ENCODE assay signal across 8 cellular contexts in the genomic region with DNA sequence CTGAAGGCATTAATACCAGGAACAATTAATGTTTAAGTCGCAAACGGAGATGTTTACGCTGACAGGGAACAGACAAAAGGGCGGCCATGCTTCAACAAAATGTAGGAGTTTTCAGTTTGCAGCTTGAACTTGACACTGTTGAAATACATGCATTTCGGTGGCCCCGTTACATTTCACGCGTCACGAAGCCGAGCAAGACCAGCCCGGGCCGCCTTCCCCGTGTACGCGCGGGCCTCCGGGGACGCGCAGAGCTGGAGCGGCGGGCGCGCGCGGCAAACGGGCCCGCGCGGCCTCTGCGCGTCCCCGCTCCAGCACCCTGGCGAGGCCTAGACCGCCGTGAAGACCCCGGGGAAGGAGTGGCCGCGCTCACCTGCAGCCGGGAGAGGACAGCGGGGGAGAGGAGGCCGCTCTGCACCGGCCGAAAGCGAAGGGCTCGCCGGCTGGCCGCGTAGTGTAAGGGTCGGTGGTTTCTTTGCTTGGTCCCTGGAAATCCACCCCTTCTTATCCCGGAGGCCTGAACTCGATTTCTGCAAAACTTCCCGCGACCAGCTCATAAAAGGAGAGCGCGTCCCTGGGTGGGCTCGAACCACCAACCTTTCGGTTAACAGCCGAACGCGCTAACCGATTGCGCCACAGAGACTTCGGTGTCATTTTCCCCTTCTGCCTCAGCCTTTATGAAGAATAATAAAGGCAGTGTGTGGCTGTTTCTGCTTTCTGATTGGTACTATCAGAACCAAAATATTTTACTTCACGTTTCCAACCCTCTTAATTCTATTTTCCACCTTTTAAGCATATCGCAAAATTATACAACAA. TPM values are rescaled to one million over a fixed set of nuclear protein-coding genes. Genes with fewer than 3 reads are reported as not detected.
DNase-seq lines count a peak whose midpoint lies in the region; ATAC-seq and TF ChIP-seq lines count a peak whose summit lies in the region.

No MANE protein-coding gene starts in this region.

- no peaks in the 10 kb centered on the region for H3K9me3 ChIP-seq in Panc1 (ENCODE audit: control insufficient read depth, insufficient read depth, low read depth, low read length)
- H3K9me3 ChIP-seq in fibroblast of lung (ENCODE audit: control insufficient read depth, insufficient read depth, low read depth, low read length) = no peaks in the 10 kb centered on the region
- no peaks in the 10 kb centered on the region for H3K9me3 ChIP-seq in naive thymus-derived CD4-positive, alpha-beta T cell (ENCODE audit: control insufficient read depth in 2 of 3, low read length in 3 of 3)

- H3K79me2 ChIP-seq in fibroblast of lung (ENCODE audit: control insufficient read depth, insufficient read depth, low read length) = no peaks in the 10 kb centered on the region

- peaks cover 11% of the 10 kb centered on the region for H3K27me3 Mint-ChIP-seq in activated T-helper 1 cell treated with anti-CD3 and anti-CD28 coated beads, Interleukin-12 subunit alpha, Interleukin-12 subunit beta, Interleukin-2, Interleukin-4 antibody, amounts not matched to agents 30 ng/mL and 10 ng/mL and 1 ng/mL, durations not matched to agents 14 hours and 24 hours and 36 hours (ENCODE audit: insufficient read depth)
- H3K27me3 Mint-ChIP-seq in naive thymus-derived CD4-positive, alpha-beta T cell = peaks cover 0 to 20% (median 5%) of the 10 kb centered on the region in 5 donors

- H3K4me1 Mint-ChIP-seq in activated T-helper 1 cell treated with anti-CD3 and anti-CD28 coated beads, Interleukin-12 subunit alpha, Interleukin-12 subunit beta, Interleukin-2, Interleukin-4 antibody, amounts not matched to agents 30 ng/mL and 10 ng/mL and 1 ng/mL, durations not matched to agents 14 hours and 24 hours and 36 hours (ENCODE audit: low read depth) = peaks cover 32% of the 10 kb centered on the region
- H3K4me1 Mint-ChIP-seq in naive thymus-derived CD4-positive, alpha-beta T cell = peaks cover 11 to 27% (median 15%) of the 10 kb centered on the region in 7 donors
- peaks cover 22% of the 10 kb centered on the region for H3K4me1 Mint-ChIP-seq in stimulated activated effector memory CD8-positive, alpha-beta T cell treated with anti-CD3 and anti-CD28 coated beads, Interleukin-12 subunit alpha, Interleukin-12 subunit beta, amount 100 ng/mL, for 72 hours

- in situ Hi-C loops in Panc1 (cut with HindIII; ENCODE audit: low pct_unique_long_range_greater_than_20kb, low sequenced_read_pairs) = no loop called here

- H3K4me1 ChIP-seq in Panc1 (ENCODE audit: control insufficient read depth, insufficient read depth, low read length) (no peaks in the 10 kb centered on the region), fibroblast of lung (ENCODE audit: control insufficient read depth, extremely low read depth, insufficient read depth, low read length) (no peaks in the 10 kb centered on the region)
- peaks cover 6 to 8% of the 10 kb centered on the region in 2 donors for H3K4me1 ChIP-seq in naive thymus-derived CD4-positive, alpha-beta T cell (ENCODE audit: control insufficient read depth in 2 of 2, insufficient read depth in 2 of 2, low read length in 2 of 2)

- peak overlapping the region; percentile 92 for H3K4me3 Mint-ChIP-seq in activated T-helper 1 cell treated with anti-CD3 and anti-CD28 coated beads, Interleukin-12 subunit alpha, Interleukin-12 subunit beta, Interleukin-2, Interleukin-4 antibody, amounts not matched to agents 30 ng/mL and 10 ng/mL and 1 ng/mL, durations not matched to agents 14 hours and 24 hours and 36 hours
- H3K4me3 Mint-ChIP-seq in naive thymus-derived CD4-positive, alpha-beta T cell = peak overlapping the region; percentile 84 to 99 (median 94)
- H3K4me3 Mint-ChIP-seq in stimulated activated effector memory CD8-positive, alpha-beta T cell treated with anti-CD3 and anti-CD28 coated beads, Interleukin-12 subunit alpha, Interleukin-12 subunit beta, amount 100 ng/mL, for 72 hours = peak overlapping the region; percentile 75

- no peak for TF ChIP-seq CTCF in Panc1 (IDR thresholded peaks at IDR 0.05)
- TF ChIP-seq CTCF in fibroblast of lung (conservative IDR thresholded peaks at IDR 0.05 in 1 of 2, IDR thresholded peaks at IDR 0.05 in 1 of 2; ENCODE audit: low read depth in 1 of 2, low read length in 2 of 2) = no peak

- peak overlapping the region; percentile 81 for H3K4me3 ChIP-seq in Jurkat, Clone E6-1 (ENCODE audit: low read length)
- H3K4me3 ChIP-seq in Panc1 (ENCODE audit: low read depth in 2 of 2, low read length in 2 of 2) (peak overlapping the region; percentile 66 to 76), fibroblast of lung (replicated peaks in 1 of 4; ENCODE audit: control extremely low read depth in 1 of 4, insufficient read depth in 1 of 4, low read depth in 3 of 4, low read length in 4 of 4) (peak overlapping the region; percentile 60 to 92 (median 70))
- peak overlapping the region; percentile 85 for H3K4me3 ChIP-seq in naive thymus-derived CD4-positive, alpha-beta T cell (ENCODE audit: low read length)

- DNase-seq in DMS114 treated with DMSO at 0.1 percent for 48 hours (lab: John Stamatoyannopoulos, UW; ENCODE audit: unreplicated experiment) (peak; percentile 90), Panc1 (ENCODE audit: low read depth, low spot score) (peak; percentile 72), fibroblast of lung (ENCODE audit: low read depth in 2 of 2) (peak; percentile 92 to 95)
- DNase-seq in Jurkat, Clone E6-1 (ENCODE audit: low read depth, low spot score) = peak; percentile 87
- peak; percentile 77 for DNase-seq in activated T-helper 1 cell treated with anti-CD3 and anti-CD28 coated beads, Interleukin-12 subunit alpha, Interleukin-12 subunit beta, Interleukin-2, Interleukin-4 antibody, amounts not matched to agents 30 ng/mL and 10 ng/mL and 1 ng/mL, durations not matched to agents 14 hours and 24 hours and 36 hours (ENCODE audit: low spot score)
- peak; percentile 74 to 94 (median 92) for DNase-seq in naive thymus-derived CD4-positive, alpha-beta T cell
- DNase-seq in stimulated activated effector memory CD8-positive, alpha-beta T cell treated with anti-CD3 and anti-CD28 coated beads, Interleukin-12 subunit alpha, Interleukin-12 subunit beta, amount 100 ng/mL, for 72 hours (ENCODE audit: low spot score in 2 of 2) = peak; percentile 88 to 95

- CTCF ChIA-PET in Panc1 (lab: Charles Lee) = no interaction called here
- CTCF ChIA-PET in naive thymus-derived CD4-positive, alpha-beta T cell (lab: Charles Lee) = interaction anchor here (0.9 to 1.4 kb wide), 3 partner anchors 87 to 733 kb away, joined by 3 to 6 read pairs (median 4); partner anchors contain the start of gene COMMD3

- ATAC-seq in GM21619 (IDR thresholded peaks at IDR 0.05; ENCODE audit: unreplicated experiment) (peak; percentile 67), Panc1 (peak; percentile 97)
- ATAC-seq in naive thymus-derived CD4-positive, alpha-beta T cell = peak; percentile 95
- ATAC-seq in stimulated activated effector memory CD8-positive, alpha-beta T cell treated with anti-CD3 and anti-CD28 coated beads, Interleukin-12 subunit alpha, Interleukin-12 subunit beta, amount 100 ng/mL, for 72 hours = peak; percentile 94

- peak overlapping the region; percentile 83 for H2AFZ ChIP-seq in fibroblast of lung (ENCODE audit: low read length)

- H3K36me3 ChIP-seq in Panc1 (ENCODE audit: control insufficient read depth, insufficient read depth, low read length) = no peaks in the 10 kb centered on the region
- H3K36me3 ChIP-seq in fibroblast of lung (ENCODE audit: control insufficient read depth, insufficient read depth, low read length) = no peaks in the 10 kb centered on the region
- H3K36me3 ChIP-seq in naive thymus-derived CD4-positive, alpha-beta T cell (ENCODE audit: control insufficient read depth in 2 of 3, insufficient read depth in 3 of 3, low read length in 3 of 3) = no peaks in the 10 kb centered on the region

- peaks cover 1% of the 10 kb centered on the region for H3K36me3 Mint-ChIP-seq in activated T-helper 1 cell treated with anti-CD3 and anti-CD28 coated beads, Interleukin-12 subunit alpha, Interleukin-12 subunit beta, Interleukin-2, Interleukin-4 antibody, amounts not matched to agents 30 ng/mL and 10 ng/mL and 1 ng/mL, durations not matched to agents 14 hours and 24 hours and 36 hours (ENCODE audit: low read depth)
- peaks cover 0 to 5% (median 0%) of the 10 kb centered on the region in 5 donors for H3K36me3 Mint-ChIP-seq in naive thymus-derived CD4-positive, alpha-beta T cell
- H3K36me3 Mint-ChIP-seq in stimulated activated effector memory CD8-positive, alpha-beta T cell treated with anti-CD3 and anti-CD28 coated beads, Interleukin-12 subunit alpha, Interleukin-12 subunit beta, amount 100 ng/mL, for 72 hours = peaks cover 25% of the 10 kb centered on the region

- no peaks in the 10 kb centered on the region for H4K20me1 ChIP-seq in fibroblast of lung (ENCODE audit: control insufficient read depth, extremely low read depth, insufficient read depth, low read length)

- H3K27me3 ChIP-seq in Panc1 (ENCODE audit: control insufficient read depth, insufficient read depth, low read length) (no peaks in the 10 kb centered on the region), fibroblast of lung (ENCODE audit: control insufficient read depth, insufficient read depth, low read length) (no peaks in the 10 kb centered on the region)
- no peaks in the 10 kb centered on the region for H3K27me3 ChIP-seq in naive thymus-derived CD4-positive, alpha-beta T cell (ENCODE audit: control insufficient read depth in 2 of 2, insufficient read depth in 2 of 2, low read length in 2 of 2)

- H3K9me3 Mint-ChIP-seq in activated T-helper 1 cell treated with anti-CD3 and anti-CD28 coated beads, Interleukin-12 subunit alpha, Interleukin-12 subunit beta, Interleukin-2, Interleukin-4 antibody, amounts not matched to agents 30 ng/mL and 10 ng/mL and 1 ng/mL, durations not matched to agents 14 hours and 24 hours and 36 hours = no peaks in the 10 kb centered on the region
- peaks cover 0 to 14% (median 0%) of the 10 kb centered on the region in 11 donors for H3K9me3 Mint-ChIP-seq in naive thymus-derived CD4-positive, alpha-beta T cell
- no peaks in the 10 kb centered on the region for H3K9me3 Mint-ChIP-seq in stimulated activated effector memory CD8-positive, alpha-beta T cell treated with anti-CD3 and anti-CD28 coated beads, Interleukin-12 subunit alpha, Interleukin-12 subunit beta, amount 100 ng/mL, for 72 hours

- H3K4me2 ChIP-seq in fibroblast of lung (ENCODE audit: extremely low read depth, insufficient read depth, low read length) = peak overlapping the region; percentile 73

- peak overlapping the region; percentile 98 for H3K27ac Mint-ChIP-seq in activated T-helper 1 cell treated with anti-CD3 and anti-CD28 coated beads, Interleukin-12 subunit alpha, Interleukin-12 subunit beta, Interleukin-2, Interleukin-4 antibody, amounts not matched to agents 30 ng/mL and 10 ng/mL and 1 ng/mL, durations not matched to agents 14 hours and 24 hours and 36 hours
- H3K27ac Mint-ChIP-seq in naive thymus-derived CD4-positive, alpha-beta T cell = peak overlapping the region; percentile 96 to 100 (median 99)
- peak overlapping the region; percentile 100 for H3K27ac Mint-ChIP-seq in stimulated activated effector memory CD8-positive, alpha-beta T cell treated with anti-CD3 and anti-CD28 coated beads, Interleukin-12 subunit alpha, Interleukin-12 subunit beta, amount 100 ng/mL, for 72 hours

- no TSS peak for BruUV-seq in Panc1 (replicated peaks; lab: Mats Ljungman, UMichigan)

- POLR2A ChIA-PET in Panc1 (lab: Charles Lee) = no interaction called here
- POLR2A ChIA-PET in naive thymus-derived CD4-positive, alpha-beta T cell (lab: Charles Lee) = interaction anchor here (0.6 to 3.8 kb wide), 30 partner anchors 11 to 703 kb away, joined by 3 to 72 read pairs (median 3); partner anchors contain the start of genes BMI1, COMMD3, DNAJC1 and SKIDA1

- no peak overlapping the region for H3K27ac ChIP-seq in Panc1 (ENCODE audit: low read length)
- peak overlapping the region; percentile 44 for H3K27ac ChIP-seq in fibroblast of lung (ENCODE audit: insufficient read depth, low read length)
- H3K27ac ChIP-seq in naive thymus-derived CD4-positive, alpha-beta T cell (ENCODE audit: low read depth, low read length) = peak overlapping the region; percentile 70

- H3K9ac ChIP-seq in fibroblast of lung (ENCODE audit: insufficient read depth, low read length) = peak overlapping the region; percentile 59

- intact Hi-C loops in Panc1 (cut with micrococcal nuclease; ENCODE audit: unreplicated experiment) = loop anchor here (10.0 kb wide), 1 partner anchor 224 kb away; the partner anchor contains the start of gene DNAJC1
- intact Hi-C loops in activated T-helper 1 cell treated with anti-CD3 and anti-CD28 coated beads, Interleukin-12 subunit alpha, Interleukin-12 subunit beta, Interleukin-2, Interleukin-4 antibody, amounts not matched to agents 30 ng/mL and 10 ng/mL and 1 ng/mL, durations not matched to agents 14 hours and 24 hours and 36 hours (cut with micrococcal nuclease) = loop anchor here (1.0 to 10.0 kb wide), 11 partner anchors 18 to 694 kb away; partner anchors contain the start of genes BMI1, COMMD3, DNAJC1 and MLLT10
- intact Hi-C loops in naive thymus-derived CD4-positive, alpha-beta T cell (cut with micrococcal nuclease) = loop anchor here (1.0 to 10.0 kb wide), 16 partner anchors 22 to 1209 kb away; partner anchors contain the start of genes COMMD3 (in 2 of the 2), DNAJC1 (in 2 of the 2), MLLT10 (in 2 of the 2) and BMI1 (in 1 of the 2)

RNA-seq across cellular contexts. Expression of gene EBLN1, which starts 11.3 kb away (rescaled TPM):
- polyA plus RNA-seq in Jurkat, Clone E6-1 (2012; ENCODE audit: insufficient read depth, insufficient read length) = not detected
- total RNA-seq in Panc1 (2021; ENCODE audit: unreplicated experiment) = not detected
- not detected for polyA plus RNA-seq in Panc1 (2012; ENCODE audit: insufficient read length)
- total RNA-seq in activated T-helper 1 cell treated with anti-CD3 and anti-CD28 coated beads, Interleukin-12 subunit alpha, Interleukin-12 subunit beta, Interleukin-2, Interleukin-4 antibody, amounts not matched to agents 30 ng/mL and 10 ng/mL and 1 ng/mL, durations not matched to agents 14 hours and 24 hours and 36 hours = not detected in 2 replicates
- not detected in 2 replicates for total RNA-seq in fibroblast of lung
- polyA plus RNA-seq in fibroblast of lung = not detected in 2 replicates
- not detected in 2 replicates for polyA plus RNA-seq in fibroblast of lung (2012)
- not detected in 2 replicates for polyA minus RNA-seq in fibroblast of lung (ENCODE audit: low replicate concordance)
- total RNA-seq in naive thymus-derived CD4-positive, alpha-beta T cell = not detected
- not detected for polyA plus RNA-seq in naive thymus-derived CD4-positive, alpha-beta T cell
